In the genomic region with DNA sequence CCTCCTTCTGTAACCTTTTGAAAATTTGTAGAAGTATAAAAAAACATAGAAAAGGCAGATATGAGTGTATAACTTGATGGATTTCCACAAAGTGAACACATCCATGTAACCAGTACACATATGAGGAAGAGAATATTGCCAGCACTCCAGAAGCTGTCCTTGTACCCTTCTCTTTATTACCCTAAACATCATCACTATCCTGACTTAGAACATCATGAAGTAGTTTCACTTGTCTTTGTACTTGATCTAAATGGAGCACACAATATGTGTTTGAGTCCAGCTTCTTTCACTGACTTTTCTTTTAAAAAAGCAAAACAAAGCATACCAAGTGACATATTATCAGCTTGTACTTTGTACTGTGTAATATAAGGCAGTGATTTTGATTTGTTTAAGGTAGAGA, we compare ENCODE assay signal across 9 cellular contexts.
DNase-seq lines count a peak whose midpoint lies in the region; ATAC-seq lines count a peak whose summit lies in the region.
"Had no signal": no experiment of that assay in that cellular context is flagged by ENCODE, and none has a peak within 500 bp of the region (broad histone marks: within the 10 kb centered on the region; RNA-seq: fewer than 3 reads in every experiment).

No MANE protein-coding gene starts in this region.

- DNase-seq in naive B cell (no peak), globus pallidus (ENCODE audit: low spot score) (no peak), cerebellum (ENCODE audit: low spot score) (no peak), CD1c-positive myeloid dendritic cell (ENCODE audit: extremely low spot score) (no peak)
- DNase-seq in stimulated activated naive CD4-positive, alpha-beta T cell (lab: John Stamatoyannopoulos, UW), result no peak
- DNase-seq: kidney glomerular epithelial cell had no signal

- peaks cover 14 to 17% (median 16%) of the 10 kb centered on the region in 3 donors for H3K4me1 Mint-ChIP-seq in naive B cell

- peak overlapping the region; percentile 91 to 97 (median 95) for H3K27ac Mint-ChIP-seq in naive B cell

- H3K9me3 Mint-ChIP-seq in naive B cell, result peaks cover 0 to 4% (median 0%) of the 10 kb centered on the region in 7 donors

- no peaks in the 10 kb centered on the region for H3K36me3 Mint-ChIP-seq in naive B cell

- ATAC-seq in GM18867 (IDR thresholded peaks at IDR 0.05; ENCODE audit: unreplicated experiment), result peak; percentile 47
- ATAC-seq in GM21723 (IDR thresholded peaks at IDR 0.05; ENCODE audit: unreplicated experiment), result peak; percentile 57
- ATAC-seq in HG03565 (IDR thresholded peaks at IDR 0.05; ENCODE audit: unreplicated experiment), result peak; percentile 20
- ATAC-seq in naive B cell (ENCODE audit: low read depth in 2 of 2), result peak; percentile 67 to 70

- peak overlapping the region; percentile 70 to 92 (median 87) for H3K4me3 Mint-ChIP-seq in naive B cell

- no peaks in the 10 kb centered on the region for H3K27me3 Mint-ChIP-seq in naive B cell
